In the genomic region with DNA sequence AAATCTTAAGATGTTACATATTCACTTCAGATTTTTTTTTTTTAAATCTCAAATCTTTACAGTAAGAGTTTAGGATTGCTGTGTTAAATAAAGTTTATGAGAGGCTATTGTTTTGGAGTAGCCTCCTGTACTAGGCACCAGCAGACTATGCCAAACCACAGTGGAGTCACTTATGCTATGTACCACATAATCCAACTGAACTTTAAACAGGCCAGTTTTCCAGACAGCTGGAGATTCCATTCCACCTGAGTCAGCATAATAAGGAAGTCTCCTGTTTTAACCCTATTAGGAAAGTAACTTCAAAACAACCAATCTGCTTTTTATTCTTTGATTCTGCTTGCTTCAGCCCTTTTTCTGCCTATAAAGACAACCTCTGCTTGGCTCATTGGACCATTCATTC, we compare ENCODE assay signal across 24 cellular contexts.
DNase-seq lines count a peak whose midpoint lies in the region; ATAC-seq and TF ChIP-seq lines count a peak whose summit lies in the region.
"Had no signal": no experiment of that assay in that cellular context is flagged by ENCODE, and none has a peak within 500 bp of the region (broad histone marks: within the 10 kb centered on the region; RNA-seq: fewer than 3 reads in every experiment).

No MANE protein-coding gene starts in this region.

- H4K8ac ChIP-seq in IMR-90 (ENCODE audit: low read depth in 2 of 2, low read length in 2 of 2) = no peak overlapping the region

- H3K4ac ChIP-seq in IMR-90 (ENCODE audit: low read depth, low read length) = peak overlapping the region; percentile 29; the same call in 1 of the 2 replicates

- H4K91ac ChIP-seq in IMR-90 (ENCODE audit: insufficient read depth, low read depth, low read length) = no peak overlapping the region

- H3K4me2 ChIP-seq in IMR-90 (ENCODE audit: low read depth, low read length) = no peak overlapping the region
- H3K4me2 ChIP-seq: KMS-11 had no signal

- no peak overlapping the region; the same call in 1 of the 2 replicates for H3K18ac ChIP-seq in IMR-90 (ENCODE audit: low read depth, low read length)

- TF ChIP-seq POLR2A in IMR-90 (IDR thresholded peaks at IDR 0.05; ENCODE audit: low read depth, low read length) = no peak

- POLR2A ChIA-PET in IMR-90 (lab: Charles Lee; ENCODE audit: unreplicated experiment) = no interaction called here

- peak; percentile 35 for DNase-seq in A172 (ENCODE audit: low spot score)
- peak; percentile 85 for DNase-seq in IMR-90
- peak; percentile 85 for DNase-seq in astrocyte of the spinal cord (ENCODE audit: low read depth, low spot score)
- peak; percentile 48 to 55 for DNase-seq in foreskin fibroblast
- no peak for DNase-seq in cerebellar nuclear complex (lab: John Stamatoyannopoulos, UW)
- no peak for DNase-seq in NCI-H526 treated with DMSO at 0.1 percent for 48 hours (lab: John Stamatoyannopoulos, UW)
- DNase-seq: 8988T; activated CD8-positive, alpha-beta T cell treated with anti-CD3 and anti-CD28 coated beads for 36 hours; CD8-positive, alpha-beta memory T cell; left lung; NCI-H1417 treated with DMSO at 0.1 percent for 48 hours; NCI-H2171 treated with DMSO at 0.1 percent for 48 hours; NCI-H82; ovary had no signal

- H2AFZ ChIP-seq in IMR-90 (replicated peaks; ENCODE audit: low read length, poor library complexity) = no peak overlapping the region

- H2BK15ac ChIP-seq in IMR-90 (ENCODE audit: low read depth, low read length) = no peak overlapping the region; the same call in 2 of the 3 replicates

- dilution Hi-C loops in IMR-90 (cut with HindIII; ENCODE audit: low sequenced_read_pairs, unreplicated experiment) = no loop called here

- no peak overlapping the region for H3K27ac ChIP-seq in IMR-90 (ENCODE audit: insufficient read depth, low read length)
- H3K27ac ChIP-seq: coronary artery, epithelial cell of prostate, HL-60, KMS-11, left lung, ovary, RWPE1, skin epidermis, thoracic aorta, VCaP had no signal

- H2BK5ac ChIP-seq in IMR-90 (ENCODE audit: low read depth, low read length, poor library complexity, severe bottlenecking) = peak overlapping the region; percentile 44

- H2BK120ac ChIP-seq in IMR-90 (ENCODE audit: low read depth, low read length) = peak overlapping the region; percentile 89

- ATAC-seq in IMR-90 (ENCODE audit: low read depth) = peak; percentile 73
- ATAC-seq in HG02588 (IDR thresholded peaks at IDR 0.05; ENCODE audit: unreplicated experiment) = no peak
- ATAC-seq in GM21447 (IDR thresholded peaks at IDR 0.05; ENCODE audit: unreplicated experiment) = no peak
- ATAC-seq: activated CD8-positive, alpha-beta T cell treated with anti-CD3 and anti-CD28 coated beads for 36 hours; left lung had no signal

- no peaks in the 10 kb centered on the region for H3K36me3 ChIP-seq in IMR-90 (ENCODE audit: control insufficient read depth, insufficient read depth, low read length)
- H3K36me3 ChIP-seq: left lung, ovary, thoracic aorta had no signal

- no peak overlapping the region for H3K56ac ChIP-seq in IMR-90 (ENCODE audit: extremely low read depth, insufficient read depth, low read length)

- TF ChIP-seq CTCF in IMR-90 (conservative IDR thresholded peaks at IDR 0.05; ENCODE audit: low read depth, low read length) = no peak
- no peak for TF ChIP-seq CTCF in astrocyte of the spinal cord (IDR thresholded peaks at IDR 0.05; ENCODE audit: low read depth, low read length)
- no peak for TF ChIP-seq CTCF in foreskin fibroblast (IDR thresholded peaks at IDR 0.05; ENCODE audit: low read depth, low read length)

- H3K9ac ChIP-seq in IMR-90 (ENCODE audit: low read depth, low read length) = no peak overlapping the region
- H3K9ac ChIP-seq: KMS-11 had no signal

- no peak for TF ChIP-seq RAD21 in IMR-90 (IDR thresholded peaks at IDR 0.05; ENCODE audit: low read length)

- intact Hi-C loops in IMR-90 (cut with micrococcal nuclease) = no loop called here

- H3K27me3 ChIP-seq in IMR-90 (ENCODE audit: control insufficient read depth, insufficient read depth, low read length) = no peaks in the 10 kb centered on the region
- H3K27me3 ChIP-seq: left lung, ovary had no signal

- no peak overlapping the region for H2AK5ac ChIP-seq in IMR-90 (ENCODE audit: low read depth, low read length)

- peak overlapping the region; percentile 55; the same call in 1 of the 2 replicates for H2BK20ac ChIP-seq in IMR-90 (ENCODE audit: low read depth, low read length)

- no peak overlapping the region for H3K23ac ChIP-seq in IMR-90 (ENCODE audit: low read depth, low read length)

- no peak overlapping the region for H2AK9ac ChIP-seq in IMR-90 (replicated peaks; ENCODE audit: low read depth, low read length, poor library complexity)

- H3K9me3 ChIP-seq in IMR-90 (ENCODE audit: control insufficient read depth, insufficient read depth, low read length) = no peaks in the 10 kb centered on the region
- H3K9me3 ChIP-seq: ovary, thoracic aorta had no signal

- H3K14ac ChIP-seq in IMR-90 (replicated peaks; ENCODE audit: low read depth, low read length) = no peak overlapping the region

- no peak overlapping the region for H3K4me3 ChIP-seq in IMR-90 (ENCODE audit: insufficient read depth, low read depth, low read length)
- no peak overlapping the region for H3K4me3 ChIP-seq in astrocyte of the spinal cord (ENCODE audit: low read depth, low read length)
- H3K4me3 ChIP-seq in foreskin fibroblast (ENCODE audit: low read depth in 1 of 2, low read length in 2 of 2) = no peak overlapping the region
- H3K4me3 ChIP-seq: coronary artery, left lung, ovary, skin epidermis, thoracic aorta had no signal

- BruUV-seq in IMR-90 (replicated peaks; lab: Mats Ljungman, UMichigan) = no TSS peak

- no peaks in the 10 kb centered on the region for H4K20me1 ChIP-seq in IMR-90 (ENCODE audit: insufficient read depth, low read length)

- no peak overlapping the region; the same call in 1 of the 2 replicates for H4K5ac ChIP-seq in IMR-90 (ENCODE audit: low read depth, low read length)

- H3K9me1 ChIP-seq in IMR-90 (ENCODE audit: insufficient read depth, low read length) = no peaks in the 10 kb centered on the region

- CTCF ChIA-PET in IMR-90 (lab: Yijun Ruan, JAX) = no interaction called here

- H3K4me1 ChIP-seq in IMR-90 (ENCODE audit: control insufficient read depth, insufficient read depth, low read length) = peaks cover 4% of the 10 kb centered on the region; the same call in 1 of the 2 replicates
- H3K4me1 ChIP-seq: left lung had no signal

- in situ Hi-C loops in IMR-90 (cut with MboI; ENCODE audit: low sequenced_read_pairs) = no loop called here
- in situ Hi-C loops in astrocyte of the spinal cord (cut with HindIII; ENCODE audit: low sequenced_read_pairs) = no loop called here

- no peaks in the 10 kb centered on the region for H3K79me1 ChIP-seq in IMR-90 (ENCODE audit: low read depth in 1 of 2, low read length in 2 of 2)

TF ChIP-seq in IMR-90, 13 proteins besides CTCF, POLR2A, EP300 and RAD21:
- TF ChIP-seq MAZ (IDR thresholded peaks at IDR 0.05; ENCODE audit: borderline replicate concordance, low read depth, low read length) = no peak
- no peak for TF ChIP-seq RCOR1 (IDR thresholded peaks at IDR 0.05; ENCODE audit: insufficient replicate concordance, low read length)
- TF ChIP-seq MAFK (IDR thresholded peaks at IDR 0.05; ENCODE audit: low read depth, low read length) = peak; percentile 99
- no peak for TF ChIP-seq RFX5 (IDR thresholded peaks at IDR 0.05; ENCODE audit: low read depth, low read length)
- no peak for TF ChIP-seq FOS (IDR thresholded peaks at IDR 0.05; ENCODE audit: low read depth, low read length)
- TF ChIP-seq, protein P1, sequence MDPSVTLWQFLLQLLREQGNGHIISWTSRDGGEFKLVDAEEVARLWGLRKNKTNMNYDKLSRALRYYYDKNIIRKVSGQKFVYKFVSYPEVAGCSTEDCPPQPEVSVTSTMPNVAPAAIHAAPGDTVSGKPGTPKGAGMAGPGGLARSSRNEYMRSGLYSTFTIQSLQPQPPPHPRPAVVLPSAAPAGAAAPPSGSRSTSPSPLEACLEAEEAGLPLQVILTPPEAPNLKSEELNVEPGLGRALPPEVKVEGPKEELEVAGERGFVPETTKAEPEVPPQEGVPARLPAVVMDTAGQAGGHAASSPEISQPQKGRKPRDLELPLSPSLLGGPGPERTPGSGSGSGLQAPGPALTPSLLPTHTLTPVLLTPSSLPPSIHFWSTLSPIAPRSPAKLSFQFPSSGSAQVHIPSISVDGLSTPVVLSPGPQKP (IDR thresholded peaks at IDR 0.05; ENCODE audit: borderline replicate concordance, low read depth, low read length) = no peak
- no peak for TF ChIP-seq CHD1 (IDR thresholded peaks at IDR 0.05; ENCODE audit: low read depth, low read length)

Comparison
In these comparisons a context has a peak if more than half of its experiments do, and no peak if none do; other contexts are left out.
1. DNase-seq: peak in A172 (single experiment), IMR-90 (single experiment), astrocyte of the spinal cord (single experiment) and foreskin fibroblast (2 of 2); none in cerebellar nuclear complex (0 of 2) and NCI-H526 treated with DMSO at 0.1 percent for 48 hours (single experiment).